In genomic region chr10:33401300-33401699, GRCh38 we compare ENCODE assay signal across 22 cellular contexts.
"Had no signal": no experiment of that assay in that cellular context is flagged by ENCODE, and none has a peak within 500 bp of the region (broad histone marks: within the 10 kb centered on the region; RNA-seq: fewer than 3 reads in every experiment).

No MANE protein-coding gene starts in this region.

- H3K4me1 ChIP-seq: colonic mucosa, esophagus muscularis mucosa, foreskin keratinocyte, gastroesophageal sphincter, heart left ventricle, left lung, lower lobe of right lung had no signal

- H3K36me3 ChIP-seq: colonic mucosa, esophagus muscularis mucosa, gastroesophageal sphincter, heart left ventricle, left lung, lower lobe of right lung had no signal

- H3K4me3 ChIP-seq: colonic mucosa, esophagus muscularis mucosa, gastroesophageal sphincter, heart left ventricle, hepatocyte, left lung, lower lobe of right lung, mucosa of descending colon had no signal

- H2AFZ ChIP-seq: hepatocyte had no signal

- H3K27ac ChIP-seq: colonic mucosa, esophagus muscularis mucosa, foreskin keratinocyte, gastroesophageal sphincter, heart left ventricle, hepatocyte, left lung, lower lobe of right lung had no signal

- H3K9me3 ChIP-seq: colonic mucosa had no signal

- H3K79me2 ChIP-seq: hepatocyte had no signal

- H3K27me3 ChIP-seq: colonic mucosa, esophagus muscularis mucosa, gastroesophageal sphincter, hepatocyte, left lung had no signal

- DNase-seq: colonic mucosa; cortex of kidney; effector CD8-positive, alpha-beta T cell; effector memory CD8-positive, alpha-beta T cell; endodermal cell; foreskin keratinocyte; heart left ventricle; hypothalamus; immature natural killer cell; left cardiac atrium; left lung; left ventricle myocardium superior; lower lobe of right lung; mesenchymal stem cell; mucosa of descending colon; naive B cell had no signal

- ATAC-seq: effector memory CD8-positive, alpha-beta T cell; foreskin keratinocyte; gastroesophageal sphincter; heart left ventricle; left cardiac atrium; left lung; left ventricle myocardium superior; lower lobe of right lung; mucosa of descending colon had no signal

- FAIRE-seq: endometrium, frontal cortex, keratinocyte had no signal

- H3K4me2 ChIP-seq: hepatocyte had no signal
